8 cellular contexts compared by ENCODE assay signal in the genomic region with DNA sequence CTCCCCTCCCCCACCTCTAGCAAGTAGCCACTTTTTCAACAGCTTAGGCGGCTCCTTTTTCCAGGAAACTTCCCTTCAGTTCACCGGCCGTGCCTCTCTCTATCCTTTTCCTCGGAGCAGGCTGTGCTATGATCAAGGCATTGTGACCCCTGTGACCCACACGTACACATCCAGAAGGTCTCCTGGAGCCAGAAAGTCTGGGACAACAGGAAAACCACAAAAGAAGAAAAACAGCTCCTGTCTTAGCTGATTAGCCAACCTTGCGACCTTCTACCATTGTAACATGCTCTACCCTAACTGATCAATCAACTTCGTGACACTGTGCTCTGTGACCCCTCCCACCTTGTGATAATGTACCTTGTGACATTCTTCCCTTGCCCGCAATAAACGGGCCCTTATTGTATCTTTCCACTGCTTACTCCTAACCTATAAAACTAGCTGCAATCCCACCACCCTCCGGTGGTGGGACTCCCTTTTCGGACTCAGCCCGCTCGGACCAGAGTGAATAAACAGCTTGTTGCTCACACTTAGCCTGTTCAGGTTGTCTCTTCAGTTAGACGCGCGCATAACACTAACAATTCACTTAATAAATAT. TPM values are rescaled to one million over a fixed set of nuclear protein-coding genes. Genes with fewer than 3 reads are reported as not detected.
DNase-seq lines count a peak whose midpoint lies in the region; ATAC-seq and TF ChIP-seq lines count a peak whose summit lies in the region.

No MANE protein-coding gene starts in this region.

- TF ChIP-seq CTCF in epithelial cell of esophagus (IDR thresholded peaks at IDR 0.05; ENCODE audit: insufficient read depth, low read depth, low read length, missing control alignments) (peak; percentile 38), mucosa of descending colon (IDR thresholded peaks at IDR 0.05) (no peak)

- CTCF ChIA-PET in activated CD4-positive, alpha-beta memory T cell treated with anti-CD3 and anti-CD28 coated beads for 36 hours (lab: Charles Lee): interaction anchor here (0.6 to 2.9 kb wide), 10 partner anchors 13 to 1294 kb away, joined by 3 to 26 read pairs (median 3); no protein-coding TSS in a partner anchor

- H3K9me3 Mint-ChIP-seq in activated CD4-positive, alpha-beta memory T cell treated with anti-CD3 and anti-CD28 coated beads for 36 hours: peaks cover 4% of the 10 kb centered on the region

- peaks cover 56% of the 10 kb centered on the region for H3K4me1 Mint-ChIP-seq in activated CD4-positive, alpha-beta memory T cell treated with anti-CD3 and anti-CD28 coated beads for 36 hours (ENCODE audit: low read depth)

- H3K4me1 ChIP-seq in mucosa of descending colon (ENCODE audit: low read depth) (peaks cover 16% of the 10 kb centered on the region), subcutaneous abdominal adipose tissue (ENCODE audit: control insufficient read depth in 5 of 5, insufficient read depth in 5 of 5, low read length in 5 of 5) (peaks cover under 1 to 34% (median 26%) of the 10 kb centered on the region in 5 donors)

- ATAC-seq in Right ventricle myocardium inferior (peak; percentile 44), HG03175 (IDR thresholded peaks at IDR 0.05; ENCODE audit: unreplicated experiment) (peak; percentile 52), mucosa of descending colon (peak; percentile 19)

- H3K4me3 ChIP-seq in epithelial cell of esophagus (ENCODE audit: low read length): peak overlapping the region; percentile 74
- H3K4me3 ChIP-seq in mucosa of descending colon: no peak overlapping the region
- peak overlapping the region; percentile 91 to 96 (median 94) for H3K4me3 ChIP-seq in subcutaneous abdominal adipose tissue (ENCODE audit: low read depth in 1 of 5, low read length in 5 of 5)

- intact Hi-C loops in Right ventricle myocardium inferior (cut with DNase I): loop anchor here (10.0 kb wide), 1 partner anchor 116 kb away; no protein-coding TSS in a partner anchor
- intact Hi-C loops in cardiac septum (cut with DNase I): loop anchor here (1.0 to 10.0 kb wide), 5 partner anchors 37 to 146 kb away; a partner anchor contains a TSS
- intact Hi-C loops in activated CD4-positive, alpha-beta memory T cell treated with anti-CD3 and anti-CD28 coated beads for 36 hours (cut with micrococcal nuclease): loop anchor here (1.0 to 2.0 kb wide), 5 partner anchors 35 to 1502 kb away; no protein-coding TSS in a partner anchor
- intact Hi-C loops in mucosa of descending colon (cut with DNase I, micrococcal nuclease): no loop called here

- H3K27me3 Mint-ChIP-seq in activated CD4-positive, alpha-beta memory T cell treated with anti-CD3 and anti-CD28 coated beads for 36 hours: peaks cover 25% of the 10 kb centered on the region

- POLR2A ChIA-PET in activated CD4-positive, alpha-beta memory T cell treated with anti-CD3 and anti-CD28 coated beads for 36 hours (lab: Charles Lee): interaction anchor here (1.1 to 1.5 kb wide), 3 partner anchors 33 to 115 kb away, joined by 3 to 4 read pairs (median 4); a partner anchor contains a TSS

- peak overlapping the region in 4 of 5 donors; percentile 38 to 78 (median 56) for H3K9ac ChIP-seq in subcutaneous abdominal adipose tissue (ENCODE audit: low read length in 5 of 5)

- DNase-seq in Right ventricle myocardium inferior (ENCODE audit: missing footprints) (no peak), cardiac septum (ENCODE audit: low spot score) (no peak), NCI-H748 treated with DMSO at 0.1 percent for 48 hours (lab: John Stamatoyannopoulos, UW) (peak; percentile 88), epithelial cell of esophagus (ENCODE audit: low read depth) (peak; percentile 62), mucosa of descending colon (peak in 2 of 3 donors; percentile 44 to 56)
- DNase-seq in activated CD4-positive, alpha-beta memory T cell treated with anti-CD3 and anti-CD28 coated beads for 36 hours: peak; percentile 67

- H3K27me3 ChIP-seq in subcutaneous abdominal adipose tissue (ENCODE audit: control insufficient read depth in 5 of 5, insufficient read depth in 4 of 5, low read length in 5 of 5): no peaks in the 10 kb centered on the region

- H3K36me3 ChIP-seq in mucosa of descending colon (ENCODE audit: low read depth): no peaks in the 10 kb centered on the region
- H3K36me3 ChIP-seq in subcutaneous abdominal adipose tissue (ENCODE audit: control insufficient read depth in 5 of 5, insufficient read depth in 5 of 5, low read length in 5 of 5): no peaks in the 10 kb centered on the region

- H3K27ac Mint-ChIP-seq in activated CD4-positive, alpha-beta memory T cell treated with anti-CD3 and anti-CD28 coated beads for 36 hours: peak overlapping the region; percentile 93

- H3K27ac ChIP-seq in subcutaneous abdominal adipose tissue (ENCODE audit: low read depth, low read length): peak overlapping the region; percentile 45

- peak overlapping the region; percentile 82 for H3K4me3 Mint-ChIP-seq in activated CD4-positive, alpha-beta memory T cell treated with anti-CD3 and anti-CD28 coated beads for 36 hours

- peaks cover 5% of the 10 kb centered on the region for H3K36me3 Mint-ChIP-seq in activated CD4-positive, alpha-beta memory T cell treated with anti-CD3 and anti-CD28 coated beads for 36 hours

- H3K9me3 ChIP-seq in mucosa of descending colon: no peaks in the 10 kb centered on the region
- no peaks in the 10 kb centered on the region for H3K9me3 ChIP-seq in subcutaneous abdominal adipose tissue (ENCODE audit: control insufficient read depth in 5 of 5, low read length in 5 of 5)

RNA-seq across cellular contexts. Expression of a gene that starts 24.2 kb away (rescaled TPM):
- total RNA-seq in Right ventricle myocardium inferior (0.35 TPM), cardiac septum (0.22 TPM), mucosa of descending colon (1 to 10 TPM; 1.8 to 2.9 (median 2.6) TPM)
- 1 to 10 TPM in 1 of 2 experiments, under 1 TPM in 1; 0.99 to 1.3 TPM for total RNA-seq in activated CD4-positive, alpha-beta memory T cell treated with anti-CD3 and anti-CD28 coated beads for 36 hours

RNA-seq across cellular contexts. Expression of a gene that starts 57.1 kb away (rescaled TPM):
- total RNA-seq in Right ventricle myocardium inferior: 18.5 TPM
- 21.0 TPM for total RNA-seq in cardiac septum
- total RNA-seq in activated CD4-positive, alpha-beta memory T cell treated with anti-CD3 and anti-CD28 coated beads for 36 hours: 10 to 100 TPM; 49.7 to 54.6 TPM
- total RNA-seq in mucosa of descending colon: 10 to 100 TPM; 33.1 to 37.2 (median 35.5) TPM

Comparison
In these comparisons a context has a peak if more than half of its experiments do, and no peak if none do; other contexts are left out.
1. DNase-seq: peak in NCI-H748 treated with DMSO at 0.1 percent for 48 hours (single experiment), activated CD4-positive, alpha-beta memory T cell treated with anti-CD3 and anti-CD28 coated beads for 36 hours (single experiment), epithelial cell of esophagus (single experiment) and mucosa of descending colon (2 of 3); none in Right ventricle myocardium inferior (single experiment) and cardiac septum (single experiment).
2. intact Hi-C loops: an anchor here in Right ventricle myocardium inferior (10.0 kb wide), cardiac septum (1.0 to 10.0 kb wide) and activated CD4-positive, alpha-beta memory T cell treated with anti-CD3 and anti-CD28 coated beads for 36 hours (1.0 to 2.0 kb wide); none called in mucosa of descending colon.
3. Peak in every context shown above with its lines, with median percentiles within 50 percentile points of each other: ATAC-seq.